15 cellular contexts compared by ENCODE assay signal in genomic region chr22:23516304-23516703, GRCh38.
DNase-seq lines count a peak whose midpoint lies in the region; ATAC-seq, FAIRE-seq and TF ChIP-seq lines count a peak whose summit lies in the region.
"Had no signal": no experiment of that assay in that cellular context is flagged by ENCODE, and none has a peak within 500 bp of the region (broad histone marks: within the 10 kb centered on the region; RNA-seq: fewer than 3 reads in every experiment).

No MANE protein-coding gene starts in this region.

- no peaks in the 10 kb centered on the region for H3K9me3 ChIP-seq in HepG2 (ENCODE audit: low read length)
- H3K9me3 ChIP-seq in right lobe of liver = no peaks in the 10 kb centered on the region
- H3K9me3 ChIP-seq in upper lobe of left lung = no peaks in the 10 kb centered on the region

- H4K20me1 ChIP-seq in HepG2 (ENCODE audit: insufficient read depth, low read length) = no peaks in the 10 kb centered on the region

- no peak for TF ChIP-seq POLR2A in HepG2 (IDR thresholded peaks at IDR 0.05; ENCODE audit: insufficient read depth in 1 of 2, low read depth in 2 of 2, low read length in 2 of 2)
- TF ChIP-seq POLR2A in right lobe of liver (IDR thresholded peaks at IDR 0.05) = no peak
- no peak for TF ChIP-seq POLR2A in upper lobe of left lung (IDR thresholded peaks at IDR 0.05)

- intact Hi-C loops in HepG2 (cut with micrococcal nuclease; ENCODE audit: unreplicated experiment) = no loop called here
- intact Hi-C loops in right lobe of liver (cut with DNase I) = loop anchor here in 1 of 2 donors (10.0 kb wide), 1 partner anchor 112 kb away; no protein-coding TSS in a partner anchor

- peak overlapping the region; percentile 26; the same call in 1 of the 2 replicates for H3K4me2 ChIP-seq in HepG2 (ENCODE audit: low read depth, low read length)

- in situ Hi-C loops in HepG2 (cut with HindIII; ENCODE audit: extremely low pct_ligation_motif_present, low pct_unique_long_range_greater_than_20kb) = no loop called here

- no TSS peak for BruUV-seq in HepG2 (replicated peaks; lab: Mats Ljungman, UMichigan)

- 55% methylated on average over 6 of the region's 9 CpGs for WGBS in HepG2 (ENCODE audit: low lambda C conversion rate)
- WGBS in right lobe of liver (ENCODE audit: insufficient coverage, low coverage, low lambda C conversion rate, missing lambda C conversion rate) = 88% methylated on average over 3 of the region's 9 CpGs
- 87 to 89% methylated on average over 5 to 9 of the region's 9 CpGs for whole genome bisulfite sequencing in upper lobe of left lung, 2 donors

- no peak overlapping the region for H2AFZ ChIP-seq in HepG2 (ENCODE audit: low read length)

- H3K27ac ChIP-seq in HepG2 (ENCODE audit: extremely low read length, insufficient read depth, low read length) (peak overlapping the region; percentile 39), right lobe of liver (no peak overlapping the region), upper lobe of left lung (no peak overlapping the region)
- H3K27ac ChIP-seq: HL-60 had no signal

- no peaks in the 10 kb centered on the region for H3K9me3 Mint-ChIP-seq in nephron
- H3K9me3 Mint-ChIP-seq: CD4-positive, alpha-beta T cell had no signal

- peak; percentile 74 for DNase-seq in HepG2 (ENCODE audit: low spot score)
- DNase-seq in right lobe of liver = no peak
- DNase-seq in renal cortical epithelial cell (ENCODE audit: low read depth) = peak; percentile 11
- DNase-seq in stimulated activated CD4-positive, alpha-beta T cell treated with anti-CD3 and anti-CD28 coated beads, Interleukin-15, amount 100 ng/mL, for 24 hours = no peak
- no peak for DNase-seq in upper lobe of left lung
- no peak for DNase-seq in NCI-H82 (lab: John Stamatoyannopoulos, UW)
- no peak for DNase-seq in SK-N-DZ (ENCODE audit: low spot score)
- DNase-seq: 8988T; C1 segment of cervical spinal cord; Calu3; CD4-positive, alpha-beta T cell; DMS 273 treated with DMSO at 0.1 percent for 48 hours; HCEC 1CT had no signal

- H3K79me2 ChIP-seq in HepG2 (ENCODE audit: insufficient read depth, low read length) = no peaks in the 10 kb centered on the region

- peaks cover 10% of the 10 kb centered on the region for H3K27me3 Mint-ChIP-seq in nephron (ENCODE audit: low read depth)

- ATAC-seq in HepG2 = peak; percentile 44
- no peak for ATAC-seq in right lobe of liver
- no peak for ATAC-seq in upper lobe of left lung (ENCODE audit: low FRiP score in 2 of 2)

- H3K4me3 ChIP-seq in HepG2 (replicated peaks in 1 of 3; ENCODE audit: insufficient read depth in 1 of 3, low read depth in 2 of 3, low read length in 3 of 3) (no peak overlapping the region), right lobe of liver (no peak overlapping the region), upper lobe of left lung (no peak overlapping the region)

- peak overlapping the region; percentile 48 to 100 (median 92) for H3K27ac Mint-ChIP-seq in nephron
- H3K27ac Mint-ChIP-seq: CD4-positive, alpha-beta T cell had no signal

- H3K4me3 Mint-ChIP-seq in nephron = no peak overlapping the region
- H3K4me3 Mint-ChIP-seq: CD4-positive, alpha-beta T cell had no signal

- POLR2A ChIA-PET in HepG2 (lab: Yijun Ruan, JAX) = no interaction called here

- CTCF ChIA-PET in HepG2 (lab: Yijun Ruan, JAX; ENCODE audit: low intra/inter-chr PET ratio, low total read pairs) = no interaction called here

- no peak for TF ChIP-seq RAD21 in HepG2 (CRISPR knock-in tag; IDR thresholded peaks at IDR 0.05)

- no peak for FAIRE-seq in HepG2 (lab: Jason Lieb, UNC)

- no peak for TF ChIP-seq EP300 in HepG2 (IDR thresholded peaks at IDR 0.05; ENCODE audit: low read depth in 2 of 2, low read length in 2 of 2)
- no peak for TF ChIP-seq EP300 in HepG2 (CRISPR knock-in tag; IDR thresholded peaks at IDR 0.05; ENCODE audit: borderline replicate concordance)
- TF ChIP-seq EP300 in upper lobe of left lung (IDR thresholded peaks at IDR 0.05) = no peak

- no peaks in the 10 kb centered on the region for H3K36me3 Mint-ChIP-seq in nephron (ENCODE audit: low read depth)

- peak overlapping the region; percentile 20; the same call in 1 of the 2 replicates for H3K9ac ChIP-seq in HepG2 (ENCODE audit: insufficient read depth, low read depth, low read length)

- TF ChIP-seq CTCF in HepG2 (CRISPR knock-in tag; IDR thresholded peaks at IDR 0.05) (no peak), right lobe of liver (IDR thresholded peaks at IDR 0.05) (no peak), nephron (IDR thresholded peaks at IDR 0.05; ENCODE audit: unreplicated experiment in 3 of 3) (no peak), upper lobe of left lung (IDR thresholded peaks at IDR 0.05) (no peak)

- H3K36me3 ChIP-seq in HepG2 (replicated peaks in 1 of 2; ENCODE audit: control insufficient read depth in 1 of 2, insufficient read depth in 2 of 2, low read length in 2 of 2) (no peaks in the 10 kb centered on the region), right lobe of liver (no peaks in the 10 kb centered on the region), upper lobe of left lung (no peaks in the 10 kb centered on the region)

- peaks cover 89% of the 10 kb centered on the region for H3K4me1 ChIP-seq in HepG2 (ENCODE audit: insufficient read depth, low read length)
- H3K4me1 ChIP-seq in right lobe of liver = peaks cover 0 to 6% (median under 1%) of the 10 kb centered on the region in 4 donors
- peaks cover 9 to 12% (median 11%) of the 10 kb centered on the region in 4 donors for H3K4me1 ChIP-seq in upper lobe of left lung

- H3K27me3 ChIP-seq in HepG2 (ENCODE audit: control insufficient read depth in 1 of 2, insufficient read depth in 2 of 2, low read length in 2 of 2) (no peaks in the 10 kb centered on the region), right lobe of liver (no peaks in the 10 kb centered on the region), upper lobe of left lung (no peaks in the 10 kb centered on the region)

- H3K4me1 Mint-ChIP-seq in nephron = peaks cover 35% of the 10 kb centered on the region

TF ChIP-seq in HepG2, 621 proteins besides CTCF, POLR2A, EP300 and RAD21 (continues in another document):
- TF ChIP-seq TEAD3 (CRISPR knock-in tag; optimal IDR thresholded peaks at IDR 0.05; ENCODE audit: borderline replicate concordance) = peak; percentile 54
- TF ChIP-seq PRDM4 (CRISPR knock-in tag; IDR thresholded peaks at IDR 0.05; ENCODE audit: borderline replicate concordance) = no peak

Comparison
In these comparisons a context has a peak if more than half of its experiments do, and no peak if none do; other contexts are left out.
1. DNase-seq: peak in HepG2 (single experiment) and renal cortical epithelial cell (single experiment); none in right lobe of liver (0 of 3), stimulated activated CD4-positive, alpha-beta T cell treated with anti-CD3 and anti-CD28 coated beads, Interleukin-15, amount 100 ng/mL, for 24 hours (single experiment), upper lobe of left lung (0 of 2), NCI-H82 (single experiment) and SK-N-DZ (single experiment).